In genomic region chr22:42947211-42947990, GRCh38 we compare ENCODE assay signal across 9 cellular contexts.
A peak's percentile ranks its signal among the peaks of the same experiment; 100 is the strongest.
DNase-seq lines count a peak whose midpoint lies in the region; ATAC-seq and TF ChIP-seq lines count a peak whose summit lies in the region.
"Had no signal": no experiment of that assay in that cellular context is flagged by ENCODE, and none has a peak within 500 bp of the region (broad histone marks: within the 10 kb centered on the region; RNA-seq: fewer than 3 reads in every experiment).

No MANE protein-coding gene starts in this region.

- H4K20me1 ChIP-seq in PC-9 (ENCODE audit: insufficient read depth) (no peaks in the 10 kb centered on the region), SK-N-SH (ENCODE audit: insufficient read depth) (peaks cover 15% of the 10 kb centered on the region)

- no peaks in the 10 kb centered on the region; the same call in 1 of the 2 replicates for H3K27me3 Mint-ChIP-seq in HFFc6 (ENCODE audit: insufficient read depth)

- POLR2A ChIA-PET in PC-9 (lab: Charles Lee; ENCODE audit: unreplicated experiment) (interaction anchor here (0.5 to 0.9 kb wide), 9 partner anchors 11 to 1028 kb away, joined by 3 to 17 read pairs (median 5); partner anchors contain the start of gene PACSIN2), SK-N-SH (lab: Yijun Ruan, JAX) (no interaction called here)

- no peak overlapping the region for H3K4me3 Mint-ChIP-seq in HFFc6
- H3K4me3 Mint-ChIP-seq in stimulated activated effector memory CD8-positive, alpha-beta T cell treated with anti-CD3 and anti-CD28 coated beads, Interleukin-12 subunit alpha, Interleukin-12 subunit beta, amount 100 ng/mL, for 72 hours, result no peak overlapping the region

- peak overlapping the region; percentile 62 for H3K27ac Mint-ChIP-seq in HFFc6
- H3K27ac Mint-ChIP-seq in stimulated activated effector memory CD8-positive, alpha-beta T cell treated with anti-CD3 and anti-CD28 coated beads, Interleukin-12 subunit alpha, Interleukin-12 subunit beta, amount 100 ng/mL, for 72 hours, result peak overlapping the region; percentile 38

- no peak overlapping the region for H3K9ac ChIP-seq in SK-N-SH

- no peak overlapping the region for H2AFZ ChIP-seq in PC-9
- H2AFZ ChIP-seq in SK-N-SH (ENCODE audit: low read depth), result no peak overlapping the region

- H3K27ac ChIP-seq in PC-9 (peak overlapping the region; percentile 91), SK-N-SH (ENCODE audit: low read depth in 2 of 2, low read length in 1 of 2) (peak overlapping the region in 1 of 2 experiments; percentile 22; a peak in 2 of 4 replicates)

- no TSS peak for BruUV-seq in PC-9 (replicated peaks; lab: Mats Ljungman, UMichigan)

- peaks cover 59% of the 10 kb centered on the region for H3K4me1 ChIP-seq in PC-9 (replicated peaks; ENCODE audit: insufficient read depth)
- H3K4me1 ChIP-seq in SK-N-SH (ENCODE audit: control insufficient read depth in 1 of 2, insufficient read depth in 2 of 2, low read depth in 1 of 2, low read length in 1 of 2), result peaks cover 0 to 10% of the 10 kb centered on the region in 2 experiments; a peak in 2 of 4 replicates

- WGBS in SK-N-SH (ENCODE audit: low lambda C conversion rate), result 28% methylated on average over 3 of the region's 13 CpGs

- peak; percentile 5 to 23 for ATAC-seq in left cardiac atrium
- peak; percentile 26 for ATAC-seq in stimulated activated effector memory CD8-positive, alpha-beta T cell treated with anti-CD3 and anti-CD28 coated beads, Interleukin-12 subunit alpha, Interleukin-12 subunit beta, amount 100 ng/mL, for 72 hours
- no peak for ATAC-seq in GM21381 (IDR thresholded peaks at IDR 0.05; ENCODE audit: unreplicated experiment)

- H3K4me3 ChIP-seq in PC-9, result peak overlapping the region; percentile 13; the same call in 1 of the 2 replicates
- H3K4me3 ChIP-seq in SK-N-SH (ENCODE audit: low read depth in 2 of 2, low read length in 1 of 2), result no peak overlapping the region

- peaks cover 61% of the 10 kb centered on the region for H3K4me1 Mint-ChIP-seq in HFFc6 (ENCODE audit: low read depth)
- H3K4me1 Mint-ChIP-seq in stimulated activated effector memory CD8-positive, alpha-beta T cell treated with anti-CD3 and anti-CD28 coated beads, Interleukin-12 subunit alpha, Interleukin-12 subunit beta, amount 100 ng/mL, for 72 hours, result peaks cover 46% of the 10 kb centered on the region

- peaks cover 17% of the 10 kb centered on the region for H3K36me3 Mint-ChIP-seq in HFFc6 (ENCODE audit: low read depth)
- no peaks in the 10 kb centered on the region for H3K36me3 Mint-ChIP-seq in stimulated activated effector memory CD8-positive, alpha-beta T cell treated with anti-CD3 and anti-CD28 coated beads, Interleukin-12 subunit alpha, Interleukin-12 subunit beta, amount 100 ng/mL, for 72 hours

- no peaks in the 10 kb centered on the region for H3K9me3 ChIP-seq in PC-9 (ENCODE audit: insufficient read depth, low read depth)
- H3K9me3 ChIP-seq in SK-N-SH, result no peaks in the 10 kb centered on the region

- no peak for TF ChIP-seq EP300 in SK-N-SH (IDR thresholded peaks at IDR 0.05; ENCODE audit: borderline replicate concordance in 1 of 2, low read depth in 1 of 2, low read length in 1 of 2)

- H3K9me3 Mint-ChIP-seq in HFFc6, result no peaks in the 10 kb centered on the region
- no peaks in the 10 kb centered on the region for H3K9me3 Mint-ChIP-seq in stimulated activated effector memory CD8-positive, alpha-beta T cell treated with anti-CD3 and anti-CD28 coated beads, Interleukin-12 subunit alpha, Interleukin-12 subunit beta, amount 100 ng/mL, for 72 hours

- CTCF ChIA-PET in PC-9 (lab: Charles Lee), result interaction anchor here (0.5 to 1.7 kb wide), 7 partner anchors 9 to 110 kb away, joined by 3 to 10 read pairs (median 4); no protein-coding TSS in a partner anchor
- CTCF ChIA-PET in SK-N-SH (lab: Yijun Ruan, JAX), result no interaction called here

- DNase-seq in HFFc6 (no peak), PC-9 (peak; percentile 87 to 94), left cardiac atrium (no peak), RKO (ENCODE audit: low spot score) (no peak), SK-N-SH (no peak), NCI-H187 (lab: John Stamatoyannopoulos, UW) (no peak)
- no peak for DNase-seq in stimulated activated effector memory CD8-positive, alpha-beta T cell treated with anti-CD3 and anti-CD28 coated beads, Interleukin-12 subunit alpha, Interleukin-12 subunit beta, amount 100 ng/mL, for 72 hours (ENCODE audit: low spot score in 2 of 2)
- DNase-seq: effector CD4-positive, alpha-beta T cell had no signal

- H3K79me2 ChIP-seq in PC-9 (ENCODE audit: low read depth) (peaks cover 89% of the 10 kb centered on the region), SK-N-SH (ENCODE audit: insufficient read depth) (peaks cover 68% of the 10 kb centered on the region)

- H3K9me2 ChIP-seq in PC-9 (ENCODE audit: insufficient read depth) (no peaks in the 10 kb centered on the region), SK-N-SH (no peaks in the 10 kb centered on the region)

- H3F3A ChIP-seq in PC-9 (ENCODE audit: insufficient read depth, low read depth) (peaks cover 61% of the 10 kb centered on the region), SK-N-SH (replicated peaks; ENCODE audit: insufficient read depth) (no peaks in the 10 kb centered on the region)

- peaks cover 24% of the 10 kb centered on the region for H3K36me3 ChIP-seq in PC-9 (ENCODE audit: low read depth)
- peaks cover 0 to 5% of the 10 kb centered on the region in 2 experiments for H3K36me3 ChIP-seq in SK-N-SH (replicated peaks in 1 of 2; ENCODE audit: control insufficient read depth in 1 of 2, insufficient read depth in 2 of 2, low read length in 1 of 2)

- intact Hi-C loops in PC-9 (cut with micrococcal nuclease; ENCODE audit: unreplicated experiment) (loop anchor here (1.0 to 5.0 kb wide), 3 partner anchors 23 to 65 kb away; no protein-coding TSS in a partner anchor), left cardiac atrium (cut with DNase I) (no loop called here)

- no peaks in the 10 kb centered on the region for H3K27me3 ChIP-seq in PC-9 (ENCODE audit: insufficient read depth, low read depth)
- no peaks in the 10 kb centered on the region for H3K27me3 ChIP-seq in SK-N-SH (ENCODE audit: insufficient read depth)

- no peak for TF ChIP-seq CTCF in HFFc6 (IDR thresholded peaks at IDR 0.05)
- no peak for TF ChIP-seq CTCF in PC-9 (conservative IDR thresholded peaks at IDR 0.05)
- TF ChIP-seq CTCF in SK-N-SH (IDR thresholded peaks at IDR 0.05), result no peak

- TF ChIP-seq RAD21 in SK-N-SH (IDR thresholded peaks at IDR 0.05; ENCODE audit: low read length), result no peak

- H3K4me2 ChIP-seq in PC-9, result peak overlapping the region; percentile 72
- H3K4me2 ChIP-seq in SK-N-SH, result no peak overlapping the region

TF ChIP-seq in SK-N-SH, 30 proteins besides CTCF, POLR2A, EP300 and RAD21 (continues in another document):
- TF ChIP-seq MEF2A (IDR thresholded peaks at IDR 0.05; ENCODE audit: borderline replicate concordance, low read depth), result no peak
- no peak for TF ChIP-seq USF1 (IDR thresholded peaks at IDR 0.05; ENCODE audit: borderline replicate concordance, low read depth)
- no peak for TF ChIP-seq CHD2 (IDR thresholded peaks at IDR 0.05; ENCODE audit: low read length, partially characterized antibody)
- no peak for TF ChIP-seq MAX (IDR thresholded peaks at IDR 0.05; ENCODE audit: low read depth)
- TF ChIP-seq TCF12 (IDR thresholded peaks at IDR 0.05), result no peak
- TF ChIP-seq REST (IDR thresholded peaks at IDR 0.05; ENCODE audit: low read depth, low read length), result no peak
- TF ChIP-seq USF2 (IDR thresholded peaks at IDR 0.05; ENCODE audit: borderline replicate concordance, low read depth, low read length), result no peak

Comparison
In these comparisons a context has a peak if more than half of its experiments do, and no peak if none do; other contexts are left out.
1. DNase-seq: peak in PC-9 (2 of 2); none in HFFc6 (single experiment), left cardiac atrium (single experiment), stimulated activated effector memory CD8-positive, alpha-beta T cell treated with anti-CD3 and anti-CD28 coated beads, Interleukin-12 subunit alpha, Interleukin-12 subunit beta, amount 100 ng/mL, for 72 hours (0 of 2), RKO (single experiment), SK-N-SH (single experiment) and NCI-H187 (0 of 2).